8 cellular contexts compared by ENCODE assay signal in the genomic region with DNA sequence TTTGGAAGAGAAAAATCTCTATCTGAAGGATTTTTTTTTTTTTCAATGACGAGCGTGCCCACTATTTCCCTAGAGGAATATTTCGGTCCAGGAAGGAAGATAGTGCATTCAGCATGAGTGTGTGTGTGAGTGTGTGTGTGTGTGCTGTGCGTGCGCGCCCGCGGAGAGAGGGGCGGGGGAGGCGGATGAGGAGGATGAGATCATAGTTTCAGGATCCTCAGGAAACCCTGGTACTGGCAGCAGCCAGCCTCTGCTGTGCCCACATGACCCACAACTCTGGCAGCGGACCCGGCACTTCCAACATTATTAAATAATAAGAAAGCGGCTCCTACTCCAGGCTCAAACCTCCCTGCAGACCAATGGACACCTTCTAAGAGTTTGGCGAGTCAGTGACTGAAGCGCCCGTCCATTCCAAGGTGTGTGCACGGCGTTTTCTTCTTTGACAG.
DNase-seq lines count a peak whose midpoint lies in the region; ATAC-seq, FAIRE-seq and TF ChIP-seq lines count a peak whose summit lies in the region.

No MANE protein-coding gene starts in this region.

- H3K9me1 ChIP-seq in keratinocyte (ENCODE audit: control insufficient read depth, extremely low read depth, insufficient read depth, low read length) = no peaks in the 10 kb centered on the region

- peak overlapping the region; percentile 62 for H3K4me2 ChIP-seq in keratinocyte (ENCODE audit: control insufficient read depth, extremely low read depth, insufficient read depth, low read depth, low read length)

- H3K9ac ChIP-seq in keratinocyte (ENCODE audit: control insufficient read depth, extremely low read depth, insufficient read depth, low read length) = no peak overlapping the region

- no peaks in the 10 kb centered on the region for H4K20me1 ChIP-seq in keratinocyte (ENCODE audit: control insufficient read depth, extremely low read depth, insufficient read depth, low read length)

- H2AFZ ChIP-seq in keratinocyte (ENCODE audit: control insufficient read depth, low read length) = peak overlapping the region; percentile 74

- no peak overlapping the region for H3K27ac ChIP-seq in keratinocyte (ENCODE audit: control insufficient read depth, insufficient read depth, low read length)

- ATAC-seq in GM21360 (IDR thresholded peaks at IDR 0.05; ENCODE audit: unreplicated experiment) (peak; percentile 79), HG02970 (IDR thresholded peaks at IDR 0.05; ENCODE audit: low FRiP score, unreplicated experiment) (no peak)

- TF ChIP-seq CTCF in keratinocyte (optimal IDR thresholded peaks at IDR 0.05 in 1 of 3, IDR thresholded peaks at IDR 0.05 in 1 of 3, conservative IDR thresholded peaks at IDR 0.05 in 1 of 3; ENCODE audit: extremely low read depth in 1 of 3, insufficient read depth in 2 of 3, low read length in 3 of 3) = no peak

- peak overlapping the region; percentile 28 to 51 (median 33) for H3K4me3 ChIP-seq in keratinocyte (ENCODE audit: control insufficient read depth in 2 of 3, extremely low read depth in 1 of 3, insufficient read depth in 2 of 3, low read depth in 1 of 3, low read length in 3 of 3)

- DNase-seq in DMS 273 treated with DMSO at 0.1 percent for 48 hours (lab: John Stamatoyannopoulos, UW) (peak; percentile 22), HS-5 (ENCODE audit: low read depth) (peak; percentile 38), NOMO-1 (lab: John Stamatoyannopoulos, UW; ENCODE audit: unreplicated experiment in 2 of 2) (peak; percentile 58 to 78), cerebellum (ENCODE audit: low spot score) (peak; percentile 92), keratinocyte (ENCODE audit: low read depth, low spot score) (peak; percentile 1), smooth muscle cell of the brain vasculature (ENCODE audit: low read depth, low spot score) (peak; percentile 24)

- H3K4me1 ChIP-seq in keratinocyte (ENCODE audit: control insufficient read depth, extremely low read depth, insufficient read depth, low read length) = no peaks in the 10 kb centered on the region

- H3K9me3 ChIP-seq in keratinocyte (ENCODE audit: control insufficient read depth, low read depth, low read length) = no peaks in the 10 kb centered on the region

- H3K79me2 ChIP-seq in keratinocyte (ENCODE audit: control insufficient read depth, insufficient read depth, low read length) = no peaks in the 10 kb centered on the region

- H3K36me3 ChIP-seq in keratinocyte (ENCODE audit: control insufficient read depth in 2 of 2, extremely low read depth in 1 of 2, insufficient read depth in 2 of 2, low read length in 2 of 2) = no peaks in the 10 kb centered on the region

- dilution Hi-C loops in keratinocyte (cut with MboI; ENCODE audit: extremely low pct_ligation_motif_present, low sequenced_read_pairs) = no loop called here

- no peak for FAIRE-seq in keratinocyte (lab: Jason Lieb, UNC)

- peaks cover 12% of the 10 kb centered on the region for H3K27me3 ChIP-seq in keratinocyte (ENCODE audit: control insufficient read depth, extremely low read depth, insufficient read depth, low read length)

Comparison
In these comparisons a context has a peak if more than half of its experiments do, and no peak if none do; other contexts are left out.
1. DNase-seq: peak in every context shown above with its lines; median percentile 92 in cerebellum; 68 in NOMO-1; 38 in HS-5; 24 in smooth muscle cell of the brain vasculature; 22 in DMS 273 treated with DMSO at 0.1 percent for 48 hours; 1 in keratinocyte.